In the genomic region with DNA sequence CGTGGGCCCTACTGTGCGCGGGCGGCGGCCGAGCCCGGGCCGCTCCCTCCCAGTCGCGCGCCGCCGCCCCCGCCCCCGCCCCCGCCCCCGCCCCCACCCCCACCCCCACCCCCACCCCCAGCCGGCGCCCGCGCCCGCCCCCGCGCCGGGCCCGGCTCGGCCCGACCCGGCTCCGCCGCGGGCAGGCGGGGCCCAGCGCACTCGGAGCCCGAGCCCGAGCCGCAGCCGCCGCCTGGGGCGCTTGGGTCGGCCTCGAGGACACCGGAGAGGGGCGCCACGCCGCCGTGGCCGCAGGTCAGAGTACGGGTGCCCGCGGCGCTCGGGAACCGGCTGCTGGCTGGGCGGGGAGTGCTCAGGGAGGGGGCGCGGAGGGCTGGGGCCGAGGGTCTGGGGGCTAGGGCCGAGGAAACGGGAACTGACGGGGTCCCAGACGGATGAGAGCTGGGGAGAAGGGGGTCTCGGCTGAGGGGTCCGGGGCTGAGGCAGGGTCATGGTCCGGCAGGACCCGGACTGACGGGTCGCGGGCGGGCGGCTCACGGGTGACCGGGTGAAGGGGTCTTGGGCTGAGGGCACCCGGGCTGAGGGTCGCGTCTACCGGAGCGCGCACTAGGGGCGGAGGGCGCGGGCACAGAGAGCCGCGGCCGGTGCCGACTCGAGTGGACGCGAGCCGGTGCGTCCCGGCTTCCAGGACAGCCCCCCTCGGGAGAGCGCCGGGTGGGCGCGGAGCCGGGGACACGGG, we compare ENCODE assay signal across 8 cellular contexts. TPM values are rescaled to one million over a fixed set of nuclear protein-coding genes. Genes with fewer than 3 reads are reported as not detected.
DNase-seq lines count a peak whose midpoint lies in the region; ATAC-seq and TF ChIP-seq lines count a peak whose summit lies in the region.

No MANE protein-coding gene starts in this region.

- DNase-seq in ELR (ENCODE audit: low read depth) (peak; percentile 53), cerebellum (ENCODE audit: low spot score) (peak; percentile 52), left lung (peak; percentile 56 to 90), thoracic aorta (ENCODE audit: low spot score) (no peak), GOT3 (lab: John Stamatoyannopoulos, UW) (no peak)

- H3K27me3 ChIP-seq in left lung = peaks cover 0 to 54% of the 10 kb centered on the region in 2 donors
- H3K27me3 ChIP-seq in thoracic aorta (replicated peaks; ENCODE audit: insufficient read depth) = no peaks in the 10 kb centered on the region

- H3K9me3 ChIP-seq in left lung (no peaks in the 10 kb centered on the region), thoracic aorta (no peaks in the 10 kb centered on the region)

- TF ChIP-seq CTCF in LNCAP (IDR thresholded peaks at IDR 0.05) = peak; percentile 23; the same call in 1 of the 2 replicates
- TF ChIP-seq CTCF in left lung (IDR thresholded peaks at IDR 0.05) = no peak
- TF ChIP-seq CTCF in thoracic aorta (IDR thresholded peaks at IDR 0.05) = no peak

- H3K4me1 ChIP-seq in left lung = peaks cover 0 to 21% of the 10 kb centered on the region in 2 donors
- H3K4me1 ChIP-seq in thoracic aorta (ENCODE audit: control insufficient read depth in 1 of 2, low read depth in 2 of 2) = peaks cover 0 to 13% of the 10 kb centered on the region in 2 donors

- H3K36me3 ChIP-seq in left lung (no peaks in the 10 kb centered on the region), thoracic aorta (no peaks in the 10 kb centered on the region)

- peak overlapping the region; percentile 64 to 70 for H3K4me3 ChIP-seq in left lung
- H3K4me3 ChIP-seq in thoracic aorta = peak overlapping the region; percentile 83

- H3K27ac ChIP-seq in left lung (peak overlapping the region; percentile 40 to 84), thoracic aorta (peak overlapping the region in 1 of 2 donors; percentile 28)

- ATAC-seq in left lung (peak; percentile 82), thoracic aorta (ENCODE audit: insufficient number of reproducible peaks, low FRiP score, low read depth) (no peak), GM18873 (IDR thresholded peaks at IDR 0.05; ENCODE audit: low FRiP score, unreplicated experiment) (no peak), HG03095 (IDR thresholded peaks at IDR 0.05; ENCODE audit: unreplicated experiment) (no peak)

- intact Hi-C loops in left lung (cut with DNase I) = no loop called here

RNA-seq across cellular contexts. Expression of a gene that starts 1.0 kb away (rescaled TPM):
- total RNA-seq in cerebellum (2.7 TPM), left lung (10 to 100 TPM; 39.6 to 52.0 TPM), thoracic aorta (10 to 100 TPM in 1 of 2 donors, 1 to 10 TPM in 1; 8.5 to 13.1 TPM)

Comparison
In these comparisons a context has a peak if more than half of its experiments do, and no peak if none do; other contexts are left out.
1. DNase-seq: peak in ELR (single experiment), cerebellum (single experiment) and left lung (2 of 2); none in thoracic aorta (single experiment) and GOT3 (single experiment).